In genomic region chr2:239809391-239809790, GRCh38 we compare ENCODE assay signal across 28 cellular contexts.
DNase-seq lines count a peak whose midpoint lies in the region; ATAC-seq, FAIRE-seq and TF ChIP-seq lines count a peak whose summit lies in the region.
"Had no signal": no experiment of that assay in that cellular context is flagged by ENCODE, and none has a peak within 500 bp of the region (broad histone marks: within the 10 kb centered on the region; RNA-seq: fewer than 3 reads in every experiment).

No MANE protein-coding gene starts in this region.

- TF ChIP-seq CTCF in left ventricle myocardium inferior (IDR thresholded peaks at IDR 0.05; ENCODE audit: borderline replicate concordance) (no peak), thoracic aorta (IDR thresholded peaks at IDR 0.05) (no peak), foreskin fibroblast (IDR thresholded peaks at IDR 0.05; ENCODE audit: low read depth, low read length) (no peak)

- H3K9me3 ChIP-seq in left ventricle myocardium inferior (replicated peaks) (no peaks in the 10 kb centered on the region), neuronal stem cell (replicated peaks in 1 of 2; ENCODE audit: control insufficient read depth in 2 of 2, insufficient read depth in 1 of 2, low read depth in 1 of 2, low read length in 2 of 2) (no peaks in the 10 kb centered on the region), thoracic aorta (no peaks in the 10 kb centered on the region)
- H3K9me3 ChIP-seq: adrenal gland, body of pancreas, SJCRH30 had no signal

- no peaks in the 10 kb centered on the region for H3K9me3 Mint-ChIP-seq in central memory CD8-positive, alpha-beta T cell
- H3K9me3 Mint-ChIP-seq: activated CD4-positive, alpha-beta T cell treated with anti-CD3 and anti-CD28 coated beads, Interleukin-2, amount 10 ng/mL, durations not matched to agents 24 days and 14 days; activated T-cell treated with anti-CD3 and anti-CD28 coated beads, Interleukin-2, amount 50 U/mL, for 4 hours; CD8-positive, alpha-beta T cell; GM23338; immature natural killer cell had no signal

- no CpG with 5 or more reads among the region's 11 CpGs for WGBS in neuronal stem cell (ENCODE audit: extremely low coverage in 2 of 2, insufficient read length in 2 of 2, insufficient replicate concordance in 1 of 2), 2 donors

- peak overlapping the region; percentile 41 for H3K27ac Mint-ChIP-seq in central memory CD8-positive, alpha-beta T cell (ENCODE audit: low read depth)
- H3K27ac Mint-ChIP-seq: activated CD4-positive, alpha-beta T cell treated with anti-CD3 and anti-CD28 coated beads, Interleukin-2, amount 10 ng/mL, durations not matched to agents 24 days and 14 days; CD8-positive, alpha-beta T cell; GM23338; immature natural killer cell had no signal

- H3K4ac ChIP-seq in neuronal stem cell (ENCODE audit: low read length), result no peak overlapping the region

- H3K4me1 ChIP-seq in left ventricle myocardium inferior, result peaks cover 3% of the 10 kb centered on the region
- peaks cover 0 to 14% of the 10 kb centered on the region in 2 donors for H3K4me1 ChIP-seq in neuronal stem cell (ENCODE audit: control insufficient read depth in 2 of 2, insufficient read depth in 1 of 2, low read depth in 1 of 2, low read length in 2 of 2)
- H3K4me1 ChIP-seq in thoracic aorta (ENCODE audit: control insufficient read depth in 1 of 2, low read depth in 2 of 2), result peaks cover 23 to 47% of the 10 kb centered on the region in 2 donors
- H3K4me1 ChIP-seq: adrenal gland, body of pancreas, SJCRH30 had no signal

- H2BK120ac ChIP-seq in neuronal stem cell (ENCODE audit: low read depth, low read length), result peak overlapping the region; percentile 53

- no peak overlapping the region for H4K91ac ChIP-seq in neuronal stem cell (ENCODE audit: low read depth, low read length, poor library complexity)

- H3K14ac ChIP-seq in neuronal stem cell (ENCODE audit: low read length), result no peak overlapping the region

- no peak overlapping the region for H4K8ac ChIP-seq in neuronal stem cell (ENCODE audit: low read depth, low read length)

- no peaks in the 10 kb centered on the region for H3K36me3 Mint-ChIP-seq in central memory CD8-positive, alpha-beta T cell (ENCODE audit: insufficient read depth)
- H3K36me3 Mint-ChIP-seq: CD8-positive, alpha-beta T cell; immature natural killer cell had no signal

- no peak overlapping the region for H3K27ac ChIP-seq in left ventricle myocardium inferior (replicated peaks)
- no peak overlapping the region for H3K27ac ChIP-seq in neuronal stem cell (replicated peaks; ENCODE audit: low read length)
- H3K27ac ChIP-seq in thoracic aorta, result peak overlapping the region; percentile 43 to 89
- H3K27ac ChIP-seq: adrenal gland, body of pancreas, SJCRH30, VCaP had no signal

- no peak overlapping the region for H2AFZ ChIP-seq in neuronal stem cell (ENCODE audit: low read length)
- H2AFZ ChIP-seq: GM23338 had no signal

- H3K27me3 Mint-ChIP-seq in central memory CD8-positive, alpha-beta T cell, result peaks cover 10% of the 10 kb centered on the region
- H3K27me3 Mint-ChIP-seq: activated CD4-positive, alpha-beta T cell treated with anti-CD3 and anti-CD28 coated beads, Interleukin-2, amount 10 ng/mL, durations not matched to agents 24 days and 14 days had no signal

- H3K4me1 Mint-ChIP-seq in central memory CD8-positive, alpha-beta T cell, result no peaks in the 10 kb centered on the region
- H3K4me1 Mint-ChIP-seq: activated CD4-positive, alpha-beta T cell treated with anti-CD3 and anti-CD28 coated beads, Interleukin-2, amount 10 ng/mL, durations not matched to agents 24 days and 14 days; immature natural killer cell had no signal

- H3K36me3 ChIP-seq in left ventricle myocardium inferior (no peaks in the 10 kb centered on the region), neuronal stem cell (replicated peaks in 1 of 2; ENCODE audit: control insufficient read depth in 2 of 2, insufficient read depth in 2 of 2, low read length in 2 of 2) (no peaks in the 10 kb centered on the region), thoracic aorta (no peaks in the 10 kb centered on the region)
- H3K36me3 ChIP-seq: adrenal gland, SJCRH30 had no signal

- no peak overlapping the region for H3K9ac ChIP-seq in neuronal stem cell (ENCODE audit: low read depth, low read length, poor library complexity)

- H2AK5ac ChIP-seq in neuronal stem cell (ENCODE audit: low read depth, low read length), result no peak overlapping the region

- no peak for FAIRE-seq in GM12892 (lab: Jason Lieb, UNC)
- FAIRE-seq: GM18507, GM19239 had no signal

- H3K4me3 ChIP-seq in left ventricle myocardium inferior, result no peak overlapping the region
- H3K4me3 ChIP-seq in neuronal stem cell (ENCODE audit: low read length in 2 of 2), result no peak overlapping the region
- H3K4me3 ChIP-seq in thoracic aorta, result no peak overlapping the region
- no peak overlapping the region for H3K4me3 ChIP-seq in foreskin fibroblast (ENCODE audit: low read depth in 1 of 2, low read length in 2 of 2)
- H3K4me3 ChIP-seq: adrenal gland, body of pancreas, GM23338, SJCRH30 had no signal

- H3K4me3 Mint-ChIP-seq in central memory CD8-positive, alpha-beta T cell, result no peak overlapping the region
- H3K4me3 Mint-ChIP-seq: activated CD4-positive, alpha-beta T cell treated with anti-CD3 and anti-CD28 coated beads, Interleukin-2, amount 10 ng/mL, durations not matched to agents 24 days and 14 days; activated T-cell treated with anti-CD3 and anti-CD28 coated beads, Interleukin-2, amount 50 U/mL, for 4 hours; CD8-positive, alpha-beta T cell; GM23338; immature natural killer cell had no signal

- ATAC-seq in central memory CD8-positive, alpha-beta T cell (replicated peaks; ENCODE audit: extremely low read depth, poor library complexity, severe bottlenecking), result no peak
- ATAC-seq in thoracic aorta (ENCODE audit: insufficient number of reproducible peaks, low FRiP score, low read depth) (no peak), esophagus mucosa (no peak)
- ATAC-seq: activated T-cell treated with anti-CD3 and anti-CD28 coated beads, Interleukin-2, amount 50 U/mL, for 4 hours; body of pancreas; CD8-positive, alpha-beta T cell; GM23338; left lobe of liver had no signal

- H2BK15ac ChIP-seq in neuronal stem cell (ENCODE audit: low read length), result no peak overlapping the region

- H2BK12ac ChIP-seq in neuronal stem cell (ENCODE audit: low read length), result no peak overlapping the region

- DNase-seq in cardiac septum (ENCODE audit: low spot score), result peak; percentile 63
- DNase-seq in left ventricle myocardium inferior, result no peak
- no peak for DNase-seq in central memory CD8-positive, alpha-beta T cell (ENCODE audit: low spot score in 2 of 2)
- no peak for DNase-seq in neuronal stem cell (ENCODE audit: low spot score)
- no peak for DNase-seq in thoracic aorta (ENCODE audit: low spot score)
- no peak for DNase-seq in foreskin fibroblast
- DNase-seq in GM12892 (ENCODE audit: insufficient read length), result no peak
- DNase-seq: activated CD4-positive, alpha-beta T cell treated with anti-CD3 and anti-CD28 coated beads, Interleukin-2, amount 10 ng/mL, durations not matched to agents 24 days and 14 days; activated T-cell treated with anti-CD3 and anti-CD28 coated beads, Interleukin-2, amount 50 U/mL, for 4 hours; cerebellar nuclear complex; DMS 273 treated with DMSO at 0.1 percent for 48 hours; immature natural killer cell; mesenchymal stem cell; NCI-H1694; NCI-H446; NCI-H82; SJCRH30; stimulated activated naive CD4-positive, alpha-beta T cell; SW 1271 had no signal

- no peak overlapping the region for H3K23ac ChIP-seq in neuronal stem cell (ENCODE audit: low read depth, low read length, poor library complexity)

- intact Hi-C loops in cardiac septum (cut with DNase I), result no loop called here
- intact Hi-C loops in left ventricle myocardium inferior (cut with micrococcal nuclease), result no loop called here

- peak overlapping the region; percentile 71 for H3K18ac ChIP-seq in neuronal stem cell (ENCODE audit: low read length)

- no peaks in the 10 kb centered on the region for H3K79me1 ChIP-seq in neuronal stem cell (ENCODE audit: low read depth, low read length)

- TF ChIP-seq POLR2A in GM12892 (IDR thresholded peaks at IDR 0.05; ENCODE audit: low read depth, low read length), result no peak

- no peak overlapping the region for H2BK5ac ChIP-seq in neuronal stem cell (ENCODE audit: low read length)

- H3K4me2 ChIP-seq in neuronal stem cell (ENCODE audit: insufficient read depth, low read length, poor library complexity, severe bottlenecking), result no peak overlapping the region
- H3K4me2 ChIP-seq: GM23338 had no signal

- H3K27me3 ChIP-seq in left ventricle myocardium inferior (ENCODE audit: low read depth) (peaks cover 95% of the 10 kb centered on the region), neuronal stem cell (ENCODE audit: control insufficient read depth in 3 of 3, insufficient read depth in 3 of 3, low read depth in 1 of 3, low read length in 3 of 3) (peaks cover 0 to under 1% (median 0%) of the 10 kb centered on the region in 3 experiments), thoracic aorta (replicated peaks; ENCODE audit: insufficient read depth) (no peaks in the 10 kb centered on the region)
- H3K27me3 ChIP-seq: adrenal gland, body of pancreas, SJCRH30 had no signal

Comparison
In these comparisons a context has a peak if more than half of its experiments do, and no peak if none do; other contexts are left out.
1. H3K27ac ChIP-seq: peak in thoracic aorta (2 of 2); none in left ventricle myocardium inferior (single experiment) and neuronal stem cell (single experiment).